ENCODE assay signal across 9 cellular contexts in the genomic region with DNA sequence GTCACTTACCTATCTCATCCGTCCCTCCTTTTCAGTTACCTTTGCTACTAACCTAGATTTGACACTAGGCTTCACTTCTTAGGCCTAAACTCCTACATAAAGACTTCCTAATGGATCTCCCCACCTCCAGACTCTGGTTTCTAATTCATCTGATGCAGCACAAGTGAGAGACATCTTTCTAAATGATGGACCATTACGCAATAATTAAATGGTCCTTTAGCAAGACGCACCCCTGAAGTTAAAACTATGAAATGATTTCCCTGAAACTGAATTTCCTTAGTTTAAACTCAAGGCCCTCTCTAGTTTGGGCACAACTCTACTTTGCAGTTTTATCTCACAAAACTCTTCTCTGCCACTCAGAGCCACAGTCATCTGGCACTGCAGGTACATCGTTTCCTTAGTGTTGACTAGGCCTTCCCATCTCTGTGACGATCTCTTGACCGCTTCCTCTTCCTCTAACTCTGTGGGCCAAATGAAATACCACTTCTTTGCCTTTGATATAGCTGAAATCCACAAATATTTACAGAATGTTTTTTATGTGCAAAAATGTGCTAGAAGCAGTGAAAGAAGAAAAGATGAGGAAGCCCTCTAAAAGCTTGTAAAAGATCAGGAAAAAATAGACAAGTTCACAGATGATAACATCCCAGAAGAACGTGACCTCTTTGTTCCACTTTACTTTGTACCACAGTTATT. TPM values are rescaled to one million over a fixed set of nuclear protein-coding genes. Genes with fewer than 3 reads are reported as not detected.
DNase-seq lines count a peak whose midpoint lies in the region; ATAC-seq lines count a peak whose summit lies in the region.
"Had no signal": no experiment of that assay in that cellular context is flagged by ENCODE, and none has a peak within 500 bp of the region (broad histone marks: within the 10 kb centered on the region; RNA-seq: fewer than 3 reads in every experiment).

No MANE protein-coding gene starts in this region.

- H3K9me3 ChIP-seq in thymus (ENCODE audit: control insufficient read depth): no peaks in the 10 kb centered on the region

- H3K4me3 ChIP-seq in thymus (ENCODE audit: low read length): peak overlapping the region; percentile 5

- peaks cover 10% of the 10 kb centered on the region for H3K36me3 ChIP-seq in thymus (ENCODE audit: control insufficient read depth, insufficient read depth)

- no peaks in the 10 kb centered on the region for H3K27me3 ChIP-seq in thymus (ENCODE audit: control insufficient read depth, insufficient read depth)

- peaks cover 3% of the 10 kb centered on the region for H3K4me1 ChIP-seq in thymus (ENCODE audit: control insufficient read depth, insufficient read depth, low read length)

- no peak overlapping the region for H3K27ac ChIP-seq in thymus (ENCODE audit: low read depth)

- ATAC-seq in HG02870 (IDR thresholded peaks at IDR 0.05; ENCODE audit: unreplicated experiment): no peak

- DNase-seq in activated naive CD4-positive, alpha-beta T cell treated with Interleukin-2 at 50 U/mL for 16 hours: peak; percentile 25
- DNase-seq in activated naive CD4-positive, alpha-beta T cell treated with anti-CD3 and anti-CD28 coated beads, Interleukin-2, amount 50 U/mL, for 16 hours: no peak
- DNase-seq in T-helper 2 cell (peak in 3 of 5 experiments; percentile 8 to 86 (median 57)), superior temporal gyrus (ENCODE audit: extremely low spot score) (no peak), COLO668 (lab: John Stamatoyannopoulos, UW; ENCODE audit: unreplicated experiment) (no peak)
- DNase-seq in effector CD4-positive, alpha-beta T cell: peak; percentile 12
- DNase-seq: erythroblast had no signal

- WGBS in thymus: 36% methylated on average over 7 of the region's 7 CpGs

RNA-seq across cellular contexts. Expression of gene SYNRG, which starts 3.3 kb away (rescaled TPM):
- polyA plus RNA-seq in thymus: 17.8 TPM

RNA-seq across cellular contexts. Expression of gene DDX52, which starts 37.3 kb away (rescaled TPM):
- 17.2 TPM for polyA plus RNA-seq in thymus

Comparison
In these comparisons a context has a peak if more than half of its experiments do, and no peak if none do; other contexts are left out.
1. DNase-seq: peak in activated naive CD4-positive, alpha-beta T cell treated with Interleukin-2 at 50 U/mL for 16 hours (single experiment), T-helper 2 cell (3 of 5) and effector CD4-positive, alpha-beta T cell (single experiment); none in activated naive CD4-positive, alpha-beta T cell treated with anti-CD3 and anti-CD28 coated beads, Interleukin-2, amount 50 U/mL, for 16 hours (single experiment), superior temporal gyrus (single experiment) and COLO668 (single experiment).